39 cellular contexts compared by ENCODE assay signal in genomic region chr5:55055183-55055582, GRCh38. TPM values are rescaled to one million over a fixed set of nuclear protein-coding genes. Genes with fewer than 3 reads are reported as not detected.
A peak's percentile ranks its signal among the peaks of the same experiment; 100 is the strongest.
DNase-seq lines count a peak whose midpoint lies in the region; ATAC-seq, FAIRE-seq and TF ChIP-seq lines count a peak whose summit lies in the region.
"Had no signal": no experiment of that assay in that cellular context is flagged by ENCODE, and none has a peak within 500 bp of the region (broad histone marks: within the 10 kb centered on the region; RNA-seq: fewer than 3 reads in every experiment).

No MANE protein-coding gene starts in this region.

- ATAC-seq in HepG2: no peak
- ATAC-seq in right lobe of liver: no peak
- no peak for ATAC-seq in K562
- ATAC-seq: A549; CD8-positive, alpha-beta T cell had no signal

- H3K36me3 ChIP-seq in HepG2 (replicated peaks in 1 of 2; ENCODE audit: control insufficient read depth in 1 of 2, insufficient read depth in 2 of 2, low read length in 2 of 2) (no peaks in the 10 kb centered on the region), right lobe of liver (no peaks in the 10 kb centered on the region), K562 (ENCODE audit: control insufficient read depth, insufficient read depth, low read length) (no peaks in the 10 kb centered on the region)
- H3K36me3 ChIP-seq: BE2C; BLaER1; BLaER1 treated with 17β-estradiol and CSF1 and Interleukin-3, amounts not matched to agents 10 nM and 100 nM had no signal

- TF ChIP-seq POLR2A in HepG2 (IDR thresholded peaks at IDR 0.05; ENCODE audit: insufficient read depth in 1 of 2, low read depth in 2 of 2, low read length in 2 of 2): no peak
- no peak for TF ChIP-seq POLR2A in right lobe of liver (IDR thresholded peaks at IDR 0.05)
- TF ChIP-seq POLR2A in K562 (conservative IDR thresholded peaks at IDR 0.05): no peak
- no peak for TF ChIP-seq POLR2A in H54 (IDR thresholded peaks at IDR 0.05; ENCODE audit: low read depth, low read length)

- in situ Hi-C loops in HepG2 (cut with HindIII; ENCODE audit: extremely low pct_ligation_motif_present, low pct_unique_long_range_greater_than_20kb): no loop called here
- in situ Hi-C loops in K562 (cut with MboI): no loop called here

- intact Hi-C loops in HepG2 (cut with micrococcal nuclease; ENCODE audit: unreplicated experiment): no loop called here
- intact Hi-C loops in right lobe of liver (cut with DNase I): no loop called here
- intact Hi-C loops in K562 (cut with micrococcal nuclease): no loop called here

- peak; percentile 37 for DNase-seq in DMS53 (lab: John Stamatoyannopoulos, UW)
- DNase-seq in DMS53 treated with DMSO at 0.1 percent for 48 hours (lab: John Stamatoyannopoulos, UW; ENCODE audit: unreplicated experiment): no peak
- no peak for DNase-seq in HepG2 (ENCODE audit: low spot score)
- DNase-seq in right lobe of liver: no peak
- no peak for DNase-seq in K562 (ENCODE audit: extremely low read depth in 1 of 4, low spot score in 3 of 4)
- no peak for DNase-seq in H54 (ENCODE audit: insufficient read length, low spot score)
- DNase-seq: 8988T; ACHN; AML-193; BE2C; C1 segment of cervical spinal cord; Caco-2; Calu3; CD4-positive, alpha-beta memory T cell; CD4-positive, alpha-beta T cell; CD4-positive, CD25-positive, alpha-beta regulatory T cell; CD8-positive, alpha-beta memory T cell; CD8-positive, alpha-beta T cell; COR-L47; DMS 273 treated with DMSO at 0.1 percent for 48 hours; DMS153; DMS79; DMS79 treated with DMSO at 0.1 percent for 48 hours; DND-41; EL had no signal

- no peak for TF ChIP-seq CTCF in HepG2 (CRISPR knock-in tag; IDR thresholded peaks at IDR 0.05)
- no peak for TF ChIP-seq CTCF in right lobe of liver (IDR thresholded peaks at IDR 0.05)
- TF ChIP-seq CTCF in K562 (IDR thresholded peaks at IDR 0.05 in 2 of 3, conservative IDR thresholded peaks at IDR 0.05 in 1 of 3; ENCODE audit: insufficient read depth in 2 of 3, low read depth in 1 of 3, low read length in 3 of 3): no peak

- H4K20me1 ChIP-seq in HepG2 (ENCODE audit: insufficient read depth, low read length) (no peaks in the 10 kb centered on the region), K562 (replicated peaks; ENCODE audit: control insufficient read depth, insufficient read depth, low read length) (no peaks in the 10 kb centered on the region)
- H4K20me1 ChIP-seq: BLaER1; BLaER1 treated with 17β-estradiol and CSF1 and Interleukin-3, amounts not matched to agents 10 nM and 100 nM had no signal

- no peak overlapping the region for H3K27ac ChIP-seq in HepG2 (ENCODE audit: extremely low read length, insufficient read depth, low read length)
- H3K27ac ChIP-seq in right lobe of liver: no peak overlapping the region
- no peak overlapping the region for H3K27ac ChIP-seq in K562 (ENCODE audit: extremely low read depth, low read depth, low read length)
- H3K27ac ChIP-seq: 22Rv1; A549; BLaER1; BLaER1 treated with 17β-estradiol and CSF1 and Interleukin-3, amounts not matched to agents 10 nM and 100 nM; C4-2B had no signal

- no peak for TF ChIP-seq EP300 in HepG2 (IDR thresholded peaks at IDR 0.05; ENCODE audit: low read depth in 2 of 2, low read length in 2 of 2)
- TF ChIP-seq EP300 in HepG2 (CRISPR knock-in tag; IDR thresholded peaks at IDR 0.05; ENCODE audit: borderline replicate concordance): no peak
- no peak for TF ChIP-seq EP300 in K562 (IDR thresholded peaks at IDR 0.05; ENCODE audit: low read length)

- H3K4me1 ChIP-seq in HepG2 (ENCODE audit: insufficient read depth, low read length) (no peaks in the 10 kb centered on the region), right lobe of liver (no peaks in the 10 kb centered on the region), K562 (replicated peaks in 1 of 2; ENCODE audit: control insufficient read depth in 2 of 2, insufficient read depth in 2 of 2, low read length in 2 of 2) (no peaks in the 10 kb centered on the region)
- H3K4me1 ChIP-seq: A549; BE2C; BLaER1; BLaER1 treated with 17β-estradiol and CSF1 and Interleukin-3, amounts not matched to agents 10 nM and 100 nM; Caco-2 had no signal

- FAIRE-seq in HepG2 (lab: Jason Lieb, UNC): no peak
- FAIRE-seq in K562 (lab: Jason Lieb, UNC): no peak
- FAIRE-seq in H54 (lab: Jason Lieb, UNC): no peak
- FAIRE-seq: A204.1, A549, D721Med had no signal

- H3K4me2 ChIP-seq in HepG2 (ENCODE audit: low read depth, low read length) (no peak overlapping the region), K562 (ENCODE audit: insufficient read depth, low read length) (no peak overlapping the region)
- H3K4me2 ChIP-seq: BLaER1; BLaER1 treated with 17β-estradiol and CSF1 and Interleukin-3, amounts not matched to agents 10 nM and 100 nM had no signal

- no peaks in the 10 kb centered on the region for H3K27me3 ChIP-seq in HepG2 (ENCODE audit: control insufficient read depth in 1 of 2, insufficient read depth in 2 of 2, low read length in 2 of 2)
- no peaks in the 10 kb centered on the region for H3K27me3 ChIP-seq in right lobe of liver
- H3K27me3 ChIP-seq in K562 (ENCODE audit: control insufficient read depth in 2 of 2, insufficient read depth in 2 of 2, low read length in 2 of 2): no peaks in the 10 kb centered on the region
- H3K27me3 ChIP-seq: BE2C; BLaER1; BLaER1 treated with 17β-estradiol and CSF1 and Interleukin-3, amounts not matched to agents 10 nM and 100 nM had no signal

- CTCF ChIA-PET in HepG2 (lab: Yijun Ruan, JAX; ENCODE audit: low intra/inter-chr PET ratio, low total read pairs) (no interaction called here), K562 (lab: Yijun Ruan, JAX; ENCODE audit: low intra/inter-chr PET ratio) (no interaction called here)

- no peak overlapping the region for H3K4me3 ChIP-seq in HepG2 (replicated peaks in 1 of 3; ENCODE audit: insufficient read depth in 1 of 3, low read depth in 2 of 3, low read length in 3 of 3)
- H3K4me3 ChIP-seq in right lobe of liver: no peak overlapping the region
- H3K4me3 ChIP-seq in K562: no peak overlapping the region
- H3K4me3 ChIP-seq: A549; BLaER1; BLaER1 treated with 17β-estradiol and CSF1 and Interleukin-3, amounts not matched to agents 10 nM and 100 nM had no signal

- H3K9ac ChIP-seq in HepG2 (ENCODE audit: insufficient read depth, low read depth, low read length) (no peak overlapping the region), K562 (ENCODE audit: insufficient read depth in 1 of 2, low read depth in 2 of 2, low read length in 2 of 2) (no peak overlapping the region)
- H3K9ac ChIP-seq: BLaER1; BLaER1 treated with 17β-estradiol and CSF1 and Interleukin-3, amounts not matched to agents 10 nM and 100 nM had no signal

- BruUV-seq in HepG2 (replicated peaks; lab: Mats Ljungman, UMichigan): no TSS peak
- BruUV-seq in K562 (replicated peaks; lab: Mats Ljungman, UMichigan): no TSS peak

- H3K9me1 ChIP-seq in K562 (ENCODE audit: control insufficient read depth, insufficient read depth, low read length): no peaks in the 10 kb centered on the region

- TF ChIP-seq RAD21 in HepG2 (CRISPR knock-in tag; IDR thresholded peaks at IDR 0.05) (no peak), K562 (CRISPR knock-in tag; conservative IDR thresholded peaks at IDR 0.05 in 1 of 2, IDR thresholded peaks at IDR 0.05 in 1 of 2) (no peak)

- H2AFZ ChIP-seq in HepG2 (ENCODE audit: low read length) (no peak overlapping the region), K562 (ENCODE audit: low read depth, low read length) (no peak overlapping the region)

- H3K9me3 ChIP-seq in HepG2 (ENCODE audit: low read length) (peaks cover 12% of the 10 kb centered on the region; the same call in 1 of the 2 replicates), right lobe of liver (no peaks in the 10 kb centered on the region), K562 (replicated peaks; ENCODE audit: control insufficient read depth, insufficient read depth, low read depth, low read length) (no peaks in the 10 kb centered on the region)
- H3K9me3 ChIP-seq: A549, BE2C had no signal

- WGBS in HepG2 (ENCODE audit: low lambda C conversion rate): 11% methylated on average over 2 of the region's 2 CpGs
- WGBS in right lobe of liver (ENCODE audit: insufficient coverage, low coverage, low lambda C conversion rate, missing lambda C conversion rate): 42% methylated on average over 2 of the region's 2 CpGs
- 0% methylated on average over 2 of the region's 2 CpGs for WGBS in K562 (ENCODE audit: insufficient coverage, low coverage, missing lambda C conversion rate)

- H3K79me2 ChIP-seq in HepG2 (ENCODE audit: insufficient read depth, low read length) (no peaks in the 10 kb centered on the region), K562 (ENCODE audit: control insufficient read depth, insufficient read depth, low read length) (no peaks in the 10 kb centered on the region)

- POLR2A ChIA-PET in HepG2 (lab: Yijun Ruan, JAX): no interaction called here
- POLR2A ChIA-PET in K562 (lab: Yijun Ruan, JAX): no interaction called here

RNA-seq across cellular contexts. Expression of gene GZMK, which starts 31.1 kb away (rescaled TPM):
- not detected in 2 replicates for total RNA-seq in HepG2 (2016; rRNA removed; fragmentation: Illumina TruSeq; extraction: Trizol)
- not detected in 2 replicates for total RNA-seq in HepG2 (2016; cell fraction: cytosol; rRNA removed; fragmentation: Illumina TruSeq; extraction: Trizol; ENCODE audit: low read depth)
- total RNA-seq in HepG2 (2016; cell fraction: insoluble cytoplasmic fraction; rRNA removed; fragmentation: Illumina TruSeq; extraction: Trizol): not detected in 2 replicates
- not detected in 2 replicates for total RNA-seq in HepG2 (2016; cell fraction: membrane; rRNA removed; fragmentation: Illumina TruSeq; extraction: Trizol)
- not detected in 2 replicates for total RNA-seq in HepG2 (2016; cell fraction: nucleus; rRNA removed; fragmentation: Illumina TruSeq; extraction: Trizol)
- polyA plus RNA-seq in HepG2 (2011; rRNA removed): not detected in 2 replicates
- not detected in 2 replicates for polyA plus RNA-seq in HepG2 (2011; cell fraction: cytosol; rRNA removed)
- polyA plus RNA-seq in HepG2 (2011; cell fraction: nucleus; rRNA removed): not detected in 2 replicates
- not detected in 2 replicates for polyA plus RNA-seq in HepG2 (2012)
- not detected in 2 replicates for polyA plus RNA-seq in HepG2 (2016; cell fraction: cytosol; fragmentation: Illumina TruSeq; extraction: Trizol; ENCODE audit: low read depth)
- polyA plus RNA-seq in HepG2 (2016; cell fraction: insoluble cytoplasmic fraction; fragmentation: Illumina TruSeq; extraction: Trizol; ENCODE audit: low read depth): not detected in 2 replicates
- polyA plus RNA-seq in HepG2 (2016; cell fraction: membrane; fragmentation: Illumina TruSeq; extraction: Trizol; ENCODE audit: low read depth): not detected in 2 replicates
- not detected in 2 replicates for polyA plus RNA-seq in HepG2 (2016; cell fraction: nucleus; fragmentation: Illumina TruSeq; extraction: Trizol; ENCODE audit: insufficient read depth, low read depth)
- polyA minus RNA-seq in HepG2 (2011; rRNA and poly(A)+ RNA removed; ENCODE audit: low replicate concordance): not detected in 2 replicates
- not detected in 2 replicates for polyA minus RNA-seq in HepG2 (2011; cell fraction: cytosol; rRNA and poly(A)+ RNA removed)
- not detected in 2 replicates for polyA minus RNA-seq in HepG2 (2011; cell fraction: nucleus; rRNA and poly(A)+ RNA removed)
- total RNA-seq in right lobe of liver: 1 to 10 TPM in 1 of 6 experiments, under 1 TPM in 5; 0.18 to 1.1 (median 0.56) TPM
- total RNA-seq in K562 (2011; cell fraction: chromatin; rRNA removed; ENCODE audit: low replicate concordance): not detected in 2 replicates
- not detected in 2 replicates for total RNA-seq in K562 (2011; cell fraction: nucleolus; rRNA removed)
- total RNA-seq in K562 (2011; cell fraction: nucleoplasm; rRNA removed): not detected in 2 replicates
- total RNA-seq in K562 (2014; rRNA removed): not detected in 2 replicates
- total RNA-seq in K562 (2014; rRNA removed; fragmentation: Illumina TruSeq; extraction: Trizol): not detected in 2 replicates
- not detected in 2 replicates for total RNA-seq in K562 (2015; rRNA removed; fragmentation: Illumina TruSeq; extraction: Trizol)
- not detected in 2 replicates for total RNA-seq in K562 (2021)
- not detected in 2 replicates for polyA plus RNA-seq in K562 (2011; rRNA removed)
- polyA plus RNA-seq in K562 (2011; cell fraction: cytosol; rRNA removed): not detected in 2 replicates
- polyA plus RNA-seq in K562 (2011; cell fraction: nucleus; rRNA removed): not detected in 2 replicates
- polyA plus RNA-seq in K562 (2012): not detected in 2 replicates
- not detected in 2 replicates for polyA plus RNA-seq in K562 (2014; fragmentation: Illumina TruSeq; extraction: Trizol)
- not detected for polyA plus RNA-seq in K562 (2014; fragmentation: Nextera tagmentation; extraction: Ambion mirVana)
- polyA plus RNA-seq in K562 (2014; rRNA removed): not detected in 2 replicates
- polyA minus RNA-seq in K562 (2011; rRNA and poly(A)+ RNA removed): not detected in 2 replicates
- not detected in 2 replicates for polyA minus RNA-seq in K562 (2011; cell fraction: cytosol; rRNA and poly(A)+ RNA removed)
- not detected in 2 replicates for polyA minus RNA-seq in K562 (2011; cell fraction: nucleus; rRNA and poly(A)+ RNA removed)
- total RNA-seq: A172, A673, B cell, Caco-2, Calu3, Daoy, G401 had no signal
- polyA plus RNA-seq: A549, AG04450, BJ had no signal

RNA-seq across cellular contexts. Expression of gene GZMA, which starts 47.3 kb away (rescaled TPM):
- not detected in 2 replicates for total RNA-seq in HepG2 (2016; rRNA removed; fragmentation: Illumina TruSeq; extraction: Trizol)
- not detected in 2 replicates for total RNA-seq in HepG2 (2016; cell fraction: cytosol; rRNA removed; fragmentation: Illumina TruSeq; extraction: Trizol; ENCODE audit: low read depth)
- total RNA-seq in HepG2 (2016; cell fraction: insoluble cytoplasmic fraction; rRNA removed; fragmentation: Illumina TruSeq; extraction: Trizol): not detected in 2 replicates
- not detected in 2 replicates for total RNA-seq in HepG2 (2016; cell fraction: membrane; rRNA removed; fragmentation: Illumina TruSeq; extraction: Trizol)
- not detected in 2 replicates for total RNA-seq in HepG2 (2016; cell fraction: nucleus; rRNA removed; fragmentation: Illumina TruSeq; extraction: Trizol)
- polyA plus RNA-seq in HepG2 (2011; rRNA removed): not detected in 2 replicates
- not detected in 2 replicates for polyA plus RNA-seq in HepG2 (2011; cell fraction: cytosol; rRNA removed)
- polyA plus RNA-seq in HepG2 (2011; cell fraction: nucleus; rRNA removed): not detected in 2 replicates
- polyA plus RNA-seq in HepG2 (2012): not detected in 2 replicates
- not detected in 2 replicates for polyA plus RNA-seq in HepG2 (2016; cell fraction: cytosol; fragmentation: Illumina TruSeq; extraction: Trizol; ENCODE audit: low read depth)
- not detected in 2 replicates for polyA plus RNA-seq in HepG2 (2016; cell fraction: insoluble cytoplasmic fraction; fragmentation: Illumina TruSeq; extraction: Trizol; ENCODE audit: low read depth)
- not detected in 2 replicates for polyA plus RNA-seq in HepG2 (2016; cell fraction: membrane; fragmentation: Illumina TruSeq; extraction: Trizol; ENCODE audit: low read depth)
- polyA plus RNA-seq in HepG2 (2016; cell fraction: nucleus; fragmentation: Illumina TruSeq; extraction: Trizol; ENCODE audit: insufficient read depth, low read depth): not detected in 2 replicates
- polyA minus RNA-seq in HepG2 (2011; rRNA and poly(A)+ RNA removed; ENCODE audit: low replicate concordance): not detected in 2 replicates
- not detected in 2 replicates for polyA minus RNA-seq in HepG2 (2011; cell fraction: cytosol; rRNA and poly(A)+ RNA removed)
- not detected in 2 replicates for polyA minus RNA-seq in HepG2 (2011; cell fraction: nucleus; rRNA and poly(A)+ RNA removed)
- 1 to 10 TPM in 4 of 6 experiments, under 1 TPM in 2; 0.53 to 2.9 (median 1.8) TPM for total RNA-seq in right lobe of liver
- not detected in 2 replicates for total RNA-seq in K562 (2011; cell fraction: chromatin; rRNA removed; ENCODE audit: low replicate concordance)
- total RNA-seq in K562 (2011; cell fraction: nucleolus; rRNA removed): not detected in 2 replicates
- not detected in 2 replicates for total RNA-seq in K562 (2011; cell fraction: nucleoplasm; rRNA removed)
- total RNA-seq in K562 (2014; rRNA removed): not detected in 2 replicates
- not detected in 2 replicates for total RNA-seq in K562 (2014; rRNA removed; fragmentation: Illumina TruSeq; extraction: Trizol)
- not detected in 2 replicates for total RNA-seq in K562 (2015; rRNA removed; fragmentation: Illumina TruSeq; extraction: Trizol)
- not detected in 2 replicates for total RNA-seq in K562 (2021)
- polyA plus RNA-seq in K562 (2011; rRNA removed): not detected in 2 replicates
- not detected in 2 replicates for polyA plus RNA-seq in K562 (2011; cell fraction: cytosol; rRNA removed)
- polyA plus RNA-seq in K562 (2011; cell fraction: nucleus; rRNA removed): not detected in 2 replicates
- polyA plus RNA-seq in K562 (2012): not detected in 2 replicates
- polyA plus RNA-seq in K562 (2014; fragmentation: Illumina TruSeq; extraction: Trizol): not detected in 2 replicates
- not detected for polyA plus RNA-seq in K562 (2014; fragmentation: Nextera tagmentation; extraction: Ambion mirVana)
- not detected in 2 replicates for polyA plus RNA-seq in K562 (2014; rRNA removed)
- not detected in 2 replicates for polyA minus RNA-seq in K562 (2011; rRNA and poly(A)+ RNA removed)
- not detected in 2 replicates for polyA minus RNA-seq in K562 (2011; cell fraction: cytosol; rRNA and poly(A)+ RNA removed)
- polyA minus RNA-seq in K562 (2011; cell fraction: nucleus; rRNA and poly(A)+ RNA removed): not detected in 2 replicates
- total RNA-seq: A172, A673, B cell, Caco-2, Calu3, G401 had no signal
- polyA plus RNA-seq: A549, AG04450, BJ had no signal
